Comparison of ENCODE assay signal across 8 cellular contexts in the genomic region with DNA sequence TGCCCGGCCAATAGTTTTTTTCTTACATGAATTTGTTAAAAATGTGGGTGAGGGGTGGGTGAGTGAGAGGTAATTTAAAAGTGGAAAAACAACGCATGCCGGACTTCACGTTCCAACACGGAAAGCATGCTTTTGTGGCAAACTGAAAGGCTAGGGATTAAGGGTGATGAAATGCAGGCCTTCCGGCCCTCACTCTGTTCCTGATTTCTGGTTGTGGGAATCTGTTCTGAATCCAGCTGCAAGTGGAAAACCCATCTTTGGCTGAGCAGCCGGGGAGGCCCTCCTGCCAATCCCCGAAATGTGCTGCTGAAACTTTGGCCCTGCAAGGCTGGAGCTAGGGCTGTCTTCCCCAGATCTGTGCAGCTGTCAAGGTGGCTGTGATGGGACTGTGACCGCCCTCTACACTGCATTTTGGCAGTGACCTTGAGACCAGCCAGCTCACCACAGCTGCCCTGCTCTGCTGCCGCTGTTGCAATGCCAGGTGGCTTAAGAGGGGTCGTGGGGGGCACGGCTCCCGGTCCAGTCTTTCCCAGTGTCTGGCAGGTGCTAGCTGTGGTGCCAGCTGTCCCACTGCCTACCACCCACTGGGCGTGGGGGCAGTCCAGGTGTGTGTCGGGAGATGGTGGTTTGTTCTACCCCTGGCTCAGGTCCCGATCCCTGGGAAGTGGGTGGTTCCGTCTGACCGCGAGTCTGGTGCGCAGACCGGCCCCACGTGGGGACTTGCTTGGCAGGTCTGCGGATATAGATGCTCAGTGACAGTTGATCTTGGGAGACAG. TPM values are rescaled to one million over a fixed set of nuclear protein-coding genes. Genes with fewer than 3 reads are reported as not detected.
DNase-seq lines count a peak whose midpoint lies in the region; ATAC-seq and TF ChIP-seq lines count a peak whose summit lies in the region.

No MANE protein-coding gene starts in this region.

- WGBS in mesenchymal stem cell, result 28% methylated on average over 23 of the region's 23 CpGs

- H3K79me1 ChIP-seq in mesenchymal stem cell (replicated peaks; ENCODE audit: low read length, poor library complexity, severe bottlenecking), result peaks cover 4% of the 10 kb centered on the region

- peak overlapping the region; percentile 95 for H4K91ac ChIP-seq in mesenchymal stem cell (ENCODE audit: low read length)

- peak overlapping the region; percentile 79 to 99 for H3K18ac ChIP-seq in mesenchymal stem cell (ENCODE audit: low read depth in 1 of 2, low read length in 2 of 2)

- no peak overlapping the region for H2BK5ac ChIP-seq in mesenchymal stem cell (ENCODE audit: low read depth, low read length, poor library complexity, severe bottlenecking)

- no peak for ATAC-seq in HG03354 (IDR thresholded peaks at IDR 0.05; ENCODE audit: poor library complexity, severe bottlenecking, unreplicated experiment)

- H3K4me1 ChIP-seq in mesenchymal stem cell (ENCODE audit: control insufficient read depth, insufficient read depth, low read depth, low read length), result peaks cover 6% of the 10 kb centered on the region

- H2BK12ac ChIP-seq in mesenchymal stem cell (ENCODE audit: low read length in 2 of 2), result peak overlapping the region; percentile 64 to 98

- peak overlapping the region; percentile 3 to 81 for H3K4ac ChIP-seq in mesenchymal stem cell (ENCODE audit: low read depth in 1 of 2, low read length in 2 of 2)

- no peaks in the 10 kb centered on the region for H3K9me3 ChIP-seq in mesenchymal stem cell (ENCODE audit: control insufficient read depth, low read length)

- H4K8ac ChIP-seq in mesenchymal stem cell (ENCODE audit: low read length), result peak overlapping the region; percentile 79

- peak overlapping the region; percentile 85 for H3K9ac ChIP-seq in mesenchymal stem cell (ENCODE audit: low read length)

- H2AK5ac ChIP-seq in mesenchymal stem cell (ENCODE audit: low read length, severe bottlenecking), result peak overlapping the region; percentile 66

- H3K27ac ChIP-seq in dorsolateral prefrontal cortex (peak overlapping the region in 56 of 59 donors; percentile 0 to 96 (median 89)), mesenchymal stem cell (ENCODE audit: low read length, poor library complexity, severe bottlenecking) (no peak overlapping the region), brain microvascular endothelial cell (no peak overlapping the region)

- peak overlapping the region; percentile 38 to 78 (median 62) for H3K4me3 ChIP-seq in dorsolateral prefrontal cortex
- H3K4me3 ChIP-seq in mesenchymal stem cell (ENCODE audit: insufficient read depth in 1 of 2, low read depth in 1 of 2, low read length in 2 of 2), result peak overlapping the region in 1 of 2 experiments; percentile 80
- no peak overlapping the region for H3K4me3 ChIP-seq in brain microvascular endothelial cell (ENCODE audit: low read depth, low read length)

- in situ Hi-C loops in brain microvascular endothelial cell (cut with HindIII; ENCODE audit: low pct_ligation_motif_present, low sequenced_read_pairs), result no loop called here

- no peak overlapping the region for H2BK15ac ChIP-seq in mesenchymal stem cell (ENCODE audit: low read depth, poor library complexity, severe bottlenecking)

- H2BK120ac ChIP-seq in mesenchymal stem cell (ENCODE audit: low read depth, low read length), result no peak overlapping the region

- no peak overlapping the region for H3K4me2 ChIP-seq in mesenchymal stem cell (ENCODE audit: low read length, poor library complexity, severe bottlenecking)

- peak; percentile 78 for DNase-seq in ELF-1 (ENCODE audit: low read depth, low spot score)
- DNase-seq in NCI-H2196 treated with DMSO at 0.1 percent for 48 hours (lab: John Stamatoyannopoulos, UW; ENCODE audit: unreplicated experiment), result peak; percentile 28
- DNase-seq in dorsolateral prefrontal cortex, result peak in 5 of 10 donors; percentile 40 to 53 (median 42)
- DNase-seq in mesenchymal stem cell, result peak; percentile 87
- peak; percentile 48 for DNase-seq in ureter (ENCODE audit: low spot score)
- DNase-seq in brain microvascular endothelial cell, result no peak
- DNase-seq in activated CD4-positive, alpha-beta T cell treated with anti-CD3 and anti-CD28 coated beads for 1 hour, result no peak

- no peak overlapping the region for H2AFZ ChIP-seq in mesenchymal stem cell (ENCODE audit: low read depth, low read length)

- H3K14ac ChIP-seq in mesenchymal stem cell (ENCODE audit: low read length in 2 of 2), result peak overlapping the region in 1 of 2 experiments; percentile 82

- TF ChIP-seq CTCF in dorsolateral prefrontal cortex (IDR thresholded peaks at IDR 0.05 in 54 of 56, conservative IDR thresholded peaks at IDR 0.05 in 2 of 56; ENCODE audit: low read depth in 1 of 56, partially characterized antibody in 56 of 56) (no peak), brain microvascular endothelial cell (IDR thresholded peaks at IDR 0.05; ENCODE audit: low read depth, low read length, missing control alignments) (no peak)

- intact Hi-C loops in dorsolateral prefrontal cortex (cut with DNase I), result loop anchor here in 1 of 2 donors (5.0 kb wide), 1 partner anchor 123 kb away; the partner anchor contains the start of gene CCAR1

- H3K27me3 ChIP-seq in dorsolateral prefrontal cortex (no peaks in the 10 kb centered on the region), mesenchymal stem cell (ENCODE audit: control insufficient read depth in 1 of 2, insufficient read depth in 1 of 2, low read length in 2 of 2) (no peaks in the 10 kb centered on the region), brain microvascular endothelial cell (replicated peaks) (no peaks in the 10 kb centered on the region)

- peaks cover 0 to 4% of the 10 kb centered on the region in 2 experiments for H3K36me3 ChIP-seq in mesenchymal stem cell (ENCODE audit: control insufficient read depth in 1 of 2, insufficient read depth in 2 of 2, low read depth in 1 of 2, low read length in 2 of 2)
- H3K36me3 ChIP-seq in brain microvascular endothelial cell (replicated peaks), result no peaks in the 10 kb centered on the region

- peak overlapping the region in 1 of 2 experiments; percentile 90 for H3K23ac ChIP-seq in mesenchymal stem cell (ENCODE audit: low read length in 2 of 2)

RNA-seq across cellular contexts. Expression of gene TET1, which starts 39.0 kb away (rescaled TPM):
- total RNA-seq in dorsolateral prefrontal cortex (1 to 10 TPM; 4.6 to 9.9 (median 7.4) TPM), ureter (4.8 TPM)
- polyA plus RNA-seq in mesenchymal stem cell (2013, experiment 1 of 2), result 2.2 TPM
- 2.1 TPM for polyA plus RNA-seq in mesenchymal stem cell (2013, experiment 2 of 2)

Comparison
In these comparisons a context has a peak if more than half of its experiments do, and no peak if none do; other contexts are left out.
1. DNase-seq: peak in ELF-1 (single experiment), NCI-H2196 treated with DMSO at 0.1 percent for 48 hours (single experiment), mesenchymal stem cell (single experiment) and ureter (single experiment); none in brain microvascular endothelial cell (single experiment) and activated CD4-positive, alpha-beta T cell treated with anti-CD3 and anti-CD28 coated beads for 1 hour (single experiment).
2. H3K27ac ChIP-seq: peak in dorsolateral prefrontal cortex (56 of 59); none in mesenchymal stem cell (single experiment) and brain microvascular endothelial cell (single experiment).